Comparison of ENCODE assay signal across 3 cellular contexts in the genomic region with DNA sequence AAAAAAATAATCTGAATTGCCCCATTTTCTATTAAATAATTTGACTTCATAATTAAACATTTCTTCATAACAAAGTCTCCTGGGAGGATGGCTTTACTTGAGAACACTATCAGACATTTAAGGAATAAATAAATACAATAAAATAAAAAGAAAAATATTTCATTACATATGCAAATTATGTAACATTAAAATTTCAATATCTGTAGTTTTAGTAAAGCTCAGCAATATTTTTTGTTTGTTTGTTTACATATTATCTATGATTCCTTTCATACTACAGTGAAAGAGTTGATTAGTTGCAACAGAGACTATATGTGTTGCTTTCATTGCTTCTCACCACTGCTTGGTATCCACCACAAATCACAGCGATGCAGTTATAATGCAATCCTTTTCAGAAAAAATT.
TF ChIP-seq lines count a peak whose summit lies in the region.

No MANE protein-coding gene starts in this region.

TF ChIP-seq in HepG2, 621 proteins besides CTCF, POLR2A, EP300 and RAD21:
- TF ChIP-seq MAFK (conservative IDR thresholded peaks at IDR 0.05 in 1 of 2, IDR thresholded peaks at IDR 0.05 in 1 of 2; ENCODE audit: low read length in 2 of 2) (peak; percentile 28 to 70; a peak in 3 of 4 replicates), YEATS4 (CRISPR knock-in tag; IDR thresholded peaks at IDR 0.05; ENCODE audit: borderline replicate concordance) (no peak), MAFF (IDR thresholded peaks at IDR 0.05; ENCODE audit: low read depth, low read length) (peak; percentile 33; the same call in 1 of the 2 replicates), ZFP41 (CRISPR knock-in tag; IDR thresholded peaks at IDR 0.05; ENCODE audit: borderline replicate concordance) (no peak)
TF ChIP-seq in HepG2: peak in this region for 2.

TF ChIP-seq in K562, 482 proteins besides CTCF, POLR2A, EP300 and RAD21:
- TF ChIP-seq, protein P1, sequence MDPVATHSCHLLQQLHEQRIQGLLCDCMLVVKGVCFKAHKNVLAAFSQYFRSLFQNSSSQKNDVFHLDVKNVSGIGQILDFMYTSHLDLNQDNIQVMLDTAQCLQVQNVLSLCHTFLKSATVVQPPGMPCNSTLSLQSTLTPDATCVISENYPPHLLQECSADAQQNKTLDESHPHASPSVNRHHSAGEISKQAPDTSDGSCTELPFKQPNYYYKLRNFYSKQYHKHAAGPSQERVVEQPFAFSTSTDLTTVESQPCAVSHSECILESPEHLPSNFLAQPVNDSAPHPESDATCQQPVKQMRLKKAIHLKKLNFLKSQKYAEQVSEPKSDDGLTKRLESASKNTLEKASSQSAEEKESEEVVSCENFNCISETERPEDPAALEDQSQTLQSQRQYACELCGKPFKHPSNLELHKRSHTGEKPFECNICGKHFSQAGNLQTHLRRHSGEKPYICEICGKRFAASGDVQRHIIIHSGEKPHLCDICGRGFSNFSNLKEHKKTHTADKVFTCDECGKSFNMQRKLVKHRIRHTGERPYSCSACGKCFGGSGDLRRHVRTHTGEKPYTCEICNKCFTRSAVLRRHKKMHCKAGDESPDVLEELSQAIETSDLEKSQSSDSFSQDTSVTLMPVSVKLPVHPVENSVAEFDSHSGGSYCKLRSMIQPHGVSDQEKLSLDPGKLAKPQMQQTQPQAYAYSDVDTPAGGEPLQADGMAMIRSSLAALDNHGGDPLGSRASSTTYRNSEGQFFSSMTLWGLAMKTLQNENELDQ (CRISPR knock-in tag; IDR thresholded peaks at IDR 0.05; ENCODE audit: borderline replicate concordance): no peak
- no peak for TF ChIP-seq HOXB6 (CRISPR knock-in tag; IDR thresholded peaks at IDR 0.05; ENCODE audit: borderline replicate concordance)
- TF ChIP-seq MED1 (CRISPR knock-in tag; IDR thresholded peaks at IDR 0.05; ENCODE audit: borderline replicate concordance): no peak
- TF ChIP-seq ZNF316 (IDR thresholded peaks at IDR 0.05): peak; percentile 55; the same call in 1 of the 2 replicates

TF ChIP-seq in neural cell, 6 proteins besides CTCF, POLR2A, EP300 and RAD21:
- TF ChIP-seq POLR2AphosphoS5 (IDR thresholded peaks at IDR 0.05): no peak
- no peak for TF ChIP-seq TAF1 (IDR thresholded peaks at IDR 0.05; ENCODE audit: low read depth)
- no peak for TF ChIP-seq EZH2 (IDR thresholded peaks at IDR 0.05; ENCODE audit: borderline replicate concordance, insufficient read depth, low read length, poor library complexity, severe bottlenecking)
- TF ChIP-seq, protein P2, sequence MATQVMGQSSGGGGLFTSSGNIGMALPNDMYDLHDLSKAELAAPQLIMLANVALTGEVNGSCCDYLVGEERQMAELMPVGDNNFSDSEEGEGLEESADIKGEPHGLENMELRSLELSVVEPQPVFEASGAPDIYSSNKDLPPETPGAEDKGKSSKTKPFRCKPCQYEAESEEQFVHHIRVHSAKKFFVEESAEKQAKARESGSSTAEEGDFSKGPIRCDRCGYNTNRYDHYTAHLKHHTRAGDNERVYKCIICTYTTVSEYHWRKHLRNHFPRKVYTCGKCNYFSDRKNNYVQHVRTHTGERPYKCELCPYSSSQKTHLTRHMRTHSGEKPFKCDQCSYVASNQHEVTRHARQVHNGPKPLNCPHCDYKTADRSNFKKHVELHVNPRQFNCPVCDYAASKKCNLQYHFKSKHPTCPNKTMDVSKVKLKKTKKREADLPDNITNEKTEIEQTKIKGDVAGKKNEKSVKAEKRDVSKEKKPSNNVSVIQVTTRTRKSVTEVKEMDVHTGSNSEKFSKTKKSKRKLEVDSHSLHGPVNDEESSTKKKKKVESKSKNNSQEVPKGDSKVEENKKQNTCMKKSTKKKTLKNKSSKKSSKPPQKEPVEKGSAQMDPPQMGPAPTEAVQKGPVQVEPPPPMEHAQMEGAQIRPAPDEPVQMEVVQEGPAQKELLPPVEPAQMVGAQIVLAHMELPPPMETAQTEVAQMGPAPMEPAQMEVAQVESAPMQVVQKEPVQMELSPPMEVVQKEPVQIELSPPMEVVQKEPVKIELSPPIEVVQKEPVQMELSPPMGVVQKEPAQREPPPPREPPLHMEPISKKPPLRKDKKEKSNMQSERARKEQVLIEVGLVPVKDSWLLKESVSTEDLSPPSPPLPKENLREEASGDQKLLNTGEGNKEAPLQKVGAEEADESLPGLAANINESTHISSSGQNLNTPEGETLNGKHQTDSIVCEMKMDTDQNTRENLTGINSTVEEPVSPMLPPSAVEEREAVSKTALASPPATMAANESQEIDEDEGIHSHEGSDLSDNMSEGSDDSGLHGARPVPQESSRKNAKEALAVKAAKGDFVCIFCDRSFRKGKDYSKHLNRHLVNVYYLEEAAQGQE (IDR thresholded peaks at IDR 0.05; ENCODE audit: borderline replicate concordance): no peak
- no peak for TF ChIP-seq SMC3 (conservative IDR thresholded peaks at IDR 0.05; ENCODE audit: poor library complexity)
- no peak for TF ChIP-seq MXI1 (conservative IDR thresholded peaks at IDR 0.05; ENCODE audit: poor library complexity, severe bottlenecking)
TF ChIP-seq in neural cell: peak in this region for 0.
